1 cellular context compared by ENCODE assay signal in the genomic region with DNA sequence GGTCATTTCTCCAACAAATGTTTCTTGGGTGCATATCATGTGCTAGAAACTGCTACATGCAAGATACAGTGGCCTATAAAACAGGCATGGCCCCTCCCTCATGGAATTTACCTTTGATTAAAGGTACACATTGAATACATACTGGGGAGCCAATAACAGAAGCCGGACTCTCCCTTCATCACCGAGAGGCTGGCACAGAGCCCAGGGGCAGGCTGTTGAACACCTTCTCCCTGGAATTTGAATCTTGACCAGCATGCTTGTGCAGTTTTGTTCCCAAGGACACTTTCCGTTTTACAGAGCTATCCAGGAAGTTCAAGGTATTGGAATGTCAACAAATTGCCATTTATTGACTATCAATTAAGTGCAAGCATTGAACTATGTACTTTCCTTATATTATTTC.
TF ChIP-seq lines count a peak whose summit lies in the region.

No MANE protein-coding gene starts in this region.

TF ChIP-seq in HepG2, 621 proteins besides CTCF, POLR2A, EP300 and RAD21 (continued from another document and continues in another):
- no peak for TF ChIP-seq SMAD3 (CRISPR knock-in tag; IDR thresholded peaks at IDR 0.05)
- no peak for TF ChIP-seq ZNF572 (CRISPR knock-in tag; IDR thresholded peaks at IDR 0.05)
- no peak for TF ChIP-seq PHB2 (IDR thresholded peaks at IDR 0.05; ENCODE audit: partially characterized antibody)
- TF ChIP-seq YY1 (IDR thresholded peaks at IDR 0.05; ENCODE audit: insufficient read depth, insufficient replicate concordance, low read depth, low read length): no peak
- TF ChIP-seq SMARCC2 (IDR thresholded peaks at IDR 0.05): no peak
- no peak for TF ChIP-seq ZNF3 (CRISPR knock-in tag; IDR thresholded peaks at IDR 0.05)
- TF ChIP-seq ZNF510 (CRISPR knock-in tag; IDR thresholded peaks at IDR 0.05; ENCODE audit: low read depth): no peak
- no peak for TF ChIP-seq ZNF326 (CRISPR knock-in tag; IDR thresholded peaks at IDR 0.05; ENCODE audit: borderline replicate concordance)
- no peak for TF ChIP-seq CENPX (CRISPR knock-in tag; IDR thresholded peaks at IDR 0.05)
- TF ChIP-seq TP53 (CRISPR knock-in tag; conservative IDR thresholded peaks at IDR 0.05): no peak
- TF ChIP-seq JDP2 (CRISPR knock-in tag; IDR thresholded peaks at IDR 0.05; ENCODE audit: borderline replicate concordance): no peak
- TF ChIP-seq, protein P1, sequence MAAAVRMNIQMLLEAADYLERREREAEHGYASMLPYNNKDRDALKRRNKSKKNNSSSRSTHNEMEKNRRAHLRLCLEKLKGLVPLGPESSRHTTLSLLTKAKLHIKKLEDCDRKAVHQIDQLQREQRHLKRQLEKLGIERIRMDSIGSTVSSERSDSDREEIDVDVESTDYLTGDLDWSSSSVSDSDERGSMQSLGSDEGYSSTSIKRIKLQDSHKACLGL (CRISPR knock-in tag; IDR thresholded peaks at IDR 0.05): no peak
- no peak for TF ChIP-seq HNRNPH1 (optimal IDR thresholded peaks at IDR 0.05; ENCODE audit: low read depth, low read length)
- TF ChIP-seq TEAD2 (CRISPR knock-in tag; IDR thresholded peaks at IDR 0.05): no peak
- peak; percentile 52; the same call in 1 of the 2 replicates for TF ChIP-seq ZNF124 (CRISPR knock-in tag; IDR thresholded peaks at IDR 0.05)
- TF ChIP-seq BCLAF1 (IDR thresholded peaks at IDR 0.05): no peak
- no peak for TF ChIP-seq ZNF33B (CRISPR knock-in tag; IDR thresholded peaks at IDR 0.05)
- TF ChIP-seq NFIC (IDR thresholded peaks at IDR 0.05; ENCODE audit: low read length): peak; percentile 73; the same call in 1 of the 2 replicates
- TF ChIP-seq TAF15 (IDR thresholded peaks at IDR 0.05; ENCODE audit: low read depth, low read length, poor library complexity, severe bottlenecking): no peak
- no peak for TF ChIP-seq ZNF709 (CRISPR knock-in tag; IDR thresholded peaks at IDR 0.05)
- TF ChIP-seq, protein P2, sequence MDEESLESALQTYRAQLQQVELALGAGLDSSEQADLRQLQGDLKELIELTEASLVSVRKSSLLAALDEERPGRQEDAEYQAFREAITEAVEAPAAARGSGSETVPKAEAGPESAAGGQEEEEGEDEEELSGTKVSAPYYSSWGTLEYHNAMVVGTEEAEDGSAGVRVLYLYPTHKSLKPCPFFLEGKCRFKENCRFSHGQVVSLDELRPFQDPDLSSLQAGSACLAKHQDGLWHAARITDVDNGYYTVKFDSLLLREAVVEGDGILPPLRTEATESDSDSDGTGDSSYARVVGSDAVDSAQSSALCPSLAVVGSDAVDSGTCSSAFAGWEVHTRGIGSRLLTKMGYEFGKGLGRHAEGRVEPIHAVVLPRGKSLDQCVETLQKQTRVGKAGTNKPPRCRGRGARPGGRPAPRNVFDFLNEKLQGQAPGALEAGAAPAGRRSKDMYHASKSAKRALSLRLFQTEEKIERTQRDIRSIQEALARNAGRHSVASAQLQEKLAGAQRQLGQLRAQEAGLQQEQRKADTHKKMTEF (CRISPR knock-in tag; IDR thresholded peaks at IDR 0.05): no peak
- no peak for TF ChIP-seq PHF20 (CRISPR knock-in tag; IDR thresholded peaks at IDR 0.05)
- 0 out of 2 replicates have a peak, but pooled peaks have one; percentile 13 for TF ChIP-seq ZNF609 (CRISPR knock-in tag; IDR thresholded peaks at IDR 0.05; ENCODE audit: borderline replicate concordance)
- no peak for TF ChIP-seq TBX3 (IDR thresholded peaks at IDR 0.05; ENCODE audit: borderline replicate concordance)
- TF ChIP-seq ADNP (CRISPR knock-in tag; IDR thresholded peaks at IDR 0.05): no peak
- TF ChIP-seq NR3C1 (CRISPR knock-in tag; IDR thresholded peaks at IDR 0.05): no peak
- TF ChIP-seq POLR2AphosphoS5 (IDR thresholded peaks at IDR 0.05; ENCODE audit: low read depth, low read length): no peak
- TF ChIP-seq, protein P3, sequence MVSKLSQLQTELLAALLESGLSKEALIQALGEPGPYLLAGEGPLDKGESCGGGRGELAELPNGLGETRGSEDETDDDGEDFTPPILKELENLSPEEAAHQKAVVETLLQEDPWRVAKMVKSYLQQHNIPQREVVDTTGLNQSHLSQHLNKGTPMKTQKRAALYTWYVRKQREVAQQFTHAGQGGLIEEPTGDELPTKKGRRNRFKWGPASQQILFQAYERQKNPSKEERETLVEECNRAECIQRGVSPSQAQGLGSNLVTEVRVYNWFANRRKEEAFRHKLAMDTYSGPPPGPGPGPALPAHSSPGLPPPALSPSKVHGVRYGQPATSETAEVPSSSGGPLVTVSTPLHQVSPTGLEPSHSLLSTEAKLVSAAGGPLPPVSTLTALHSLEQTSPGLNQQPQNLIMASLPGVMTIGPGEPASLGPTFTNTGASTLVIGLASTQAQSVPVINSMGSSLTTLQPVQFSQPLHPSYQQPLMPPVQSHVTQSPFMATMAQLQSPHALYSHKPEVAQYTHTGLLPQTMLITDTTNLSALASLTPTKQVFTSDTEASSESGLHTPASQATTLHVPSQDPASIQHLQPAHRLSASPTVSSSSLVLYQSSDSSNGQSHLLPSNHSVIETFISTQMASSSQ (IDR thresholded peaks at IDR 0.05; ENCODE audit: low read depth): no peak; the same call in 1 of the 2 replicates
- TF ChIP-seq, protein P3 (CRISPR knock-in tag; IDR thresholded peaks at IDR 0.05; ENCODE audit: borderline replicate concordance): peak; percentile 25; the same call in 1 of the 2 replicates
- TF ChIP-seq ATF7 (IDR thresholded peaks at IDR 0.05): no peak
- no peak for TF ChIP-seq ATF7 (CRISPR knock-in tag; IDR thresholded peaks at IDR 0.05)
- no peak for TF ChIP-seq EZH2 (conservative IDR thresholded peaks at IDR 0.05; ENCODE audit: low read depth, low read length)
- no peak for TF ChIP-seq MBNL3 (CRISPR knock-in tag; conservative IDR thresholded peaks at IDR 0.05)
- no peak for TF ChIP-seq PATZ1 (CRISPR knock-in tag; IDR thresholded peaks at IDR 0.05)
- no peak for TF ChIP-seq DR1 (CRISPR knock-in tag; IDR thresholded peaks at IDR 0.05)
- TF ChIP-seq, protein P4, sequence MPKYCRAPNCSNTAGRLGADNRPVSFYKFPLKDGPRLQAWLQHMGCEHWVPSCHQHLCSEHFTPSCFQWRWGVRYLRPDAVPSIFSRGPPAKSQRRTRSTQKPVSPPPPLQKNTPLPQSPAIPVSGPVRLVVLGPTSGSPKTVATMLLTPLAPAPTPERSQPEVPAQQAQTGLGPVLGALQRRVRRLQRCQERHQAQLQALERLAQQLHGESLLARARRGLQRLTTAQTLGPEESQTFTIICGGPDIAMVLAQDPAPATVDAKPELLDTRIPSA (CRISPR knock-in tag; IDR thresholded peaks at IDR 0.05; ENCODE audit: borderline replicate concordance): no peak
- no peak; the same call in 1 of the 2 replicates for TF ChIP-seq ISL2 (CRISPR knock-in tag; IDR thresholded peaks at IDR 0.05)
- no peak for TF ChIP-seq ZNF619 (CRISPR knock-in tag; IDR thresholded peaks at IDR 0.05)
- TF ChIP-seq ZNF644 (CRISPR knock-in tag; IDR thresholded peaks at IDR 0.05; ENCODE audit: low read depth): no peak
- TF ChIP-seq CREM (IDR thresholded peaks at IDR 0.05): 0 out of 2 replicates have a peak, but pooled peaks have one; percentile 8
- TF ChIP-seq CREM (CRISPR knock-in tag; IDR thresholded peaks at IDR 0.05): no peak
- no peak for TF ChIP-seq FOXK2 (IDR thresholded peaks at IDR 0.05)
- TF ChIP-seq ZFP36L2 (CRISPR knock-in tag; IDR thresholded peaks at IDR 0.05): no peak
- no peak for TF ChIP-seq ZMYM2 (CRISPR knock-in tag; IDR thresholded peaks at IDR 0.05)
- no peak for TF ChIP-seq GATA4 (IDR thresholded peaks at IDR 0.05; ENCODE audit: borderline replicate concordance, low read depth)
- no peak for TF ChIP-seq ZC3H4 (CRISPR knock-in tag; IDR thresholded peaks at IDR 0.05; ENCODE audit: borderline replicate concordance)
- no peak for TF ChIP-seq FOXM1 (CRISPR knock-in tag; IDR thresholded peaks at IDR 0.05)
- TF ChIP-seq ZNF883 (CRISPR knock-in tag; IDR thresholded peaks at IDR 0.05; ENCODE audit: not compliant biosample characterization): no peak
- no peak for TF ChIP-seq ZSCAN20 (CRISPR knock-in tag; IDR thresholded peaks at IDR 0.05; ENCODE audit: borderline replicate concordance)
- no peak for TF ChIP-seq NFIB (CRISPR knock-in tag; IDR thresholded peaks at IDR 0.05; ENCODE audit: borderline replicate concordance)
- no peak for TF ChIP-seq TIGD3 (CRISPR knock-in tag; IDR thresholded peaks at IDR 0.05; ENCODE audit: borderline replicate concordance)
- TF ChIP-seq ZNF230 (CRISPR knock-in tag; IDR thresholded peaks at IDR 0.05): no peak
